8 cellular contexts compared by ENCODE assay signal in the genomic region with DNA sequence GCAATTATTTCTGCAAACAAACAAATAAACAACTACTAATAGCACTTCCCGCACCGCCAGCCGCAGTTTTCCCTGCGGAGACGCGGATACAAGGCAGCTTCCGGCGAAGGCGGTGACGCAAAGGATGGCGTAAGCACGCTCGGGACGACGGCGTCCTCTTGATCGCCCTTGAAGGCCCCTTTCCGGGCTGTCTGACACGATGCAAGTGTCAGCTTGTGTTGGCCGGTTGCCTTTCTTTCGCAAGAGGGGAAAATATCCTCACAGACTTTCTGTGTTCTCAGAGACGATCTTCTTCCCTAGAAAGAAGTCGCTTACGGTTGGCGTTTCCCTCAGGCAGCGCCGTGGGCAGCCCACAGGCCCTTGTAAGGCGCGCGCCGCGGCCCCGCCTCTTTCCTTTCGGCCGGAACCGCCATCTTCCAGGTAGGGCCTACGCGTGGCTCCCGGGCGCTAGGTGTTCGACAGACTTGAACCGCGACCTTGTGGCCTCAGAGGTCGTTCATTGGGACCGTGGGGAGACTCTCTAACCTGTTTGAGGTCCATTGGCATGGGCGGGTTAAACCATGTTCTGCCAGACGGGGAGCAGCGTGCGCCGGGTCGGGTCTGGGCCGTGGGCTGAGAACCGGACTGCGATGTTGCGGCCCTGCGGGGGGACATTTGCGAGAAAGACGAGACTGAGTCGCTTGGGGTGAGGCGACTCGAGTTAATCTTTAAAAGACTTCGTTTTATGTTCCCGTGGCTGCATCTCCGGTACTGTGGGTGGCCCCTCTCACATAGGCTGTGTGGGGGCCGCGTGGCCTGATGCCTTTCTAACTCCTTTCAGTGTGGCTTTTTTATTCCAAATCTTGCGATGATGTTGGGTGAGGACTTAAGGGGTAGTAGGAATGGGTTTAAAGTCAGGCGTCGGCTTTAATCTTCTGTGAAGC. TPM values are rescaled to one million over a fixed set of nuclear protein-coding genes. Genes with fewer than 3 reads are reported as not detected.
DNase-seq lines count a peak whose midpoint lies in the region; ATAC-seq and TF ChIP-seq lines count a peak whose summit lies in the region.

A gene (plus strand): TSS at position 393 of the 923 bp plus-strand sequence. CDS start 2,219 bp downstream, outside the sequence.

- DNase-seq in GM12864 (ENCODE audit: low read depth) = peak; percentile 92
- DNase-seq in NCI-H128 (lab: John Stamatoyannopoulos, UW; ENCODE audit: unreplicated experiment) = peak; percentile 88
- peak; percentile 85 for DNase-seq in T follicular helper cell (ENCODE audit: low read depth)
- peak; percentile 98 for DNase-seq in adipocyte (ENCODE audit: low read depth)
- DNase-seq in cardiac muscle cell (ENCODE audit: low read depth in 1 of 2, low spot score in 1 of 2) = peak; percentile 94 to 99
- peak; percentile 90 to 94 for DNase-seq in tibial nerve (ENCODE audit: low spot score in 2 of 2)

- TF ChIP-seq EP300 in tibial nerve (IDR thresholded peaks at IDR 0.05) = peak; percentile 97 to 99

- peaks cover 12% of the 10 kb centered on the region for H3K79me2 ChIP-seq in parathyroid adenoma

- H3K4me3 ChIP-seq in GM12864 (ENCODE audit: low read depth, low read length) (peak within 1 kb of the TSS; percentile 72), adipocyte (ENCODE audit: low read length) (peak within 1 kb of the TSS; percentile 91), cardiac muscle cell (peak within 1 kb of the TSS; percentile 96), parathyroid adenoma (ENCODE audit: low read depth, low read length) (peak within 1 kb of the TSS; percentile 93), tibial nerve (peak within 1 kb of the TSS; percentile 74 to 93 (median 84))

- TF ChIP-seq POLR2A in tibial nerve (IDR thresholded peaks at IDR 0.05) = peak; percentile 49 to 87

- WGBS in tibial nerve, 2 donors = 0% methylated on average over 46 to 48 of the region's 69 CpGs

- H3K4me1 ChIP-seq in adipocyte (ENCODE audit: control insufficient read depth, insufficient read depth, low read length) (peaks cover 47% of the 10 kb centered on the region), cardiac muscle cell (ENCODE audit: low read depth) (peaks cover 10% of the 10 kb centered on the region), parathyroid adenoma (no peaks in the 10 kb centered on the region), tibial nerve (peaks cover 4 to 50% (median 26%) of the 10 kb centered on the region in 4 donors)

- H3K9me3 ChIP-seq in adipocyte (ENCODE audit: control insufficient read depth, low read length) = no peaks in the 10 kb centered on the region
- no peaks in the 10 kb centered on the region for H3K9me3 ChIP-seq in cardiac muscle cell (ENCODE audit: low read depth)
- no peaks in the 10 kb centered on the region for H3K9me3 ChIP-seq in parathyroid adenoma (ENCODE audit: control insufficient read depth, low read length)
- H3K9me3 ChIP-seq in tibial nerve = no peaks in the 10 kb centered on the region

- H3K27me3 ChIP-seq in adipocyte (replicated peaks; ENCODE audit: control insufficient read depth, insufficient read depth, low read length) (no peaks in the 10 kb centered on the region), cardiac muscle cell (no peaks in the 10 kb centered on the region), parathyroid adenoma (ENCODE audit: control insufficient read depth, insufficient read depth, low read length) (no peaks in the 10 kb centered on the region), tibial nerve (no peaks in the 10 kb centered on the region)

- TF ChIP-seq CTCF in GM12864 (IDR thresholded peaks at IDR 0.05; ENCODE audit: low read depth, low read length, missing control alignments) (no peak), cardiac muscle cell (IDR thresholded peaks at IDR 0.05; ENCODE audit: low read depth, low read length) (no peak), parathyroid adenoma (IDR thresholded peaks at IDR 0.05) (no peak), tibial nerve (IDR thresholded peaks at IDR 0.05) (peak in 2 of 5 experiments; percentile 20 to 27)

- H3K27ac ChIP-seq in cardiac muscle cell (peak within 1 kb of the TSS; percentile 99), parathyroid adenoma (peak within 1 kb of the TSS; percentile 99), tibial nerve (peak within 1 kb of the TSS; percentile 93 to 97 (median 95))

- H3K36me3 ChIP-seq in adipocyte (ENCODE audit: control insufficient read depth, insufficient read depth, low read length, severe bottlenecking) = peaks cover 30% of the 10 kb centered on the region
- peaks cover 26% of the 10 kb centered on the region for H3K36me3 ChIP-seq in cardiac muscle cell
- no peaks in the 10 kb centered on the region for H3K36me3 ChIP-seq in parathyroid adenoma (ENCODE audit: control insufficient read depth, insufficient read depth, low read length)
- H3K36me3 ChIP-seq in tibial nerve = peaks cover 0 to 28% (median 0%) of the 10 kb centered on the region in 3 donors

- H3K9ac ChIP-seq in adipocyte (ENCODE audit: low read length) (peak within 1 kb of the TSS; percentile 99), parathyroid adenoma (peak within 1 kb of the TSS; percentile 87)

- peak; percentile 95 for ATAC-seq in HG02678 (IDR thresholded peaks at IDR 0.05; ENCODE audit: unreplicated experiment)

- peak within 1 kb of the TSS; percentile 89 for H2AFZ ChIP-seq in parathyroid adenoma

- H3K4me2 ChIP-seq in parathyroid adenoma (ENCODE audit: low read length) = peak within 1 kb of the TSS; percentile 88

RNA-seq across cellular contexts. Expression of the gene that starts here (rescaled TPM):
- total RNA-seq in cardiac muscle cell (367 and 371 TPM in 2 replicates), tibial nerve (100 to 1,000 TPM; 500 to 959 (median 698) TPM)
- 410 and 463 TPM in 2 replicates for polyA plus RNA-seq in cardiac muscle cell

Comparison
In these comparisons a context has a peak if more than half of its experiments do, and no peak if none do; other contexts are left out.
1. Peak in every context shown above with its lines: DNase-seq, ATAC-seq, H3K4me3 ChIP-seq and H3K27ac ChIP-seq.